1 cellular context compared by ENCODE assay signal in the genomic region with DNA sequence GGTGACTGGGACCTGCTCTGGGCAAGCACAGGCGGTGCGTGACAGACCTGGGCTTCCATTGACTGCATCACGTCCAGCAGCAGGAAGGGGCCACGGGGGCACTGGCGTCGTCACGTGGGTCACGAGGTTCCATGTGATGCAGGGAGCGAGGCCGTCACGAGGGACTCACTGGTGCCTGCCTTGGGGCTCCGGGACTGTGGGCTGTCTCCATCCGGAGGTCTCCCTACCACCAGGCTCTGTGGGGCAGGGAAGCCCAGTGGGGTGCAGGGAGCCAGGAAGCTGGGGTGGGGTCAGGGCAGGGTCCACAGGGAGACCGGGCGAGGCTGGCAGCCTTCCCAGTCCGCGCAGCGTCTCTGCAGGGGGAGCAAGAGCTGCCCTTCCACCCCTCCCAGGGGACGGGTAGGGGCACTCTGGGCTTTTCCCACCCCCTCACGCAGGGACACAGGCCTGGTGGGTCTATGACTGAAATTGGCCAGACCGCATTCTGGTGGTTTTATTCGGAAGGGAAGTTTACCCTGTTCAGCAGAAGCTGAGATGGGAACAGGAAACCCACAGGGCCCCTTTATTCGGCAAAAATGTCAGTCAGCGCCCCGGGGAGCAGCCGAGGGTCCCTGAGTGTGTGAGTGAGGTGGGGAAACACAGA.
TF ChIP-seq lines count a peak whose summit lies in the region.

No MANE protein-coding gene starts in this region.

TF ChIP-seq in K562, 482 proteins besides CTCF, POLR2A, EP300 and RAD21 (continued from another document and continues in another):
- TF ChIP-seq, protein P1, sequence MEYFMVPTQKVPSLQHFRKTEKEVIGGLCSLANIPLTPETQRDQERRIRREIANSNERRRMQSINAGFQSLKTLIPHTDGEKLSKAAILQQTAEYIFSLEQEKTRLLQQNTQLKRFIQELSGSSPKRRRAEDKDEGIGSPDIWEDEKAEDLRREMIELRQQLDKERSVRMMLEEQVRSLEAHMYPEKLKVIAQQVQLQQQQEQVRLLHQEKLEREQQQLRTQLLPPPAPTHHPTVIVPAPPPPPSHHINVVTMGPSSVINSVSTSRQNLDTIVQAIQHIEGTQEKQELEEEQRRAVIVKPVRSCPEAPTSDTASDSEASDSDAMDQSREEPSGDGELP (CRISPR knock-in tag; IDR thresholded peaks at IDR 0.05; ENCODE audit: borderline replicate concordance): no peak
- TF ChIP-seq CXXC5 (CRISPR knock-in tag; IDR thresholded peaks at IDR 0.05) (peak; percentile 44), ZNF764 (CRISPR knock-in tag; IDR thresholded peaks at IDR 0.05; ENCODE audit: low read depth) (no peak), CEBPG (CRISPR knock-in tag; IDR thresholded peaks at IDR 0.05) (no peak), CEBPG (tag; conservative IDR thresholded peaks at IDR 0.05 in 1 of 2, IDR thresholded peaks at IDR 0.05 in 1 of 2) (no peak), ZNF583 (CRISPR knock-in tag; IDR thresholded peaks at IDR 0.05) (peak; percentile 80; the same call in 1 of the 2 replicates), MAFG (tag; conservative IDR thresholded peaks at IDR 0.05) (no peak), ZFPM2 (CRISPR knock-in tag; IDR thresholded peaks at IDR 0.05) (no peak), ZFX (CRISPR knock-in tag; IDR thresholded peaks at IDR 0.05) (no peak), PHF8 (IDR thresholded peaks at IDR 0.05; ENCODE audit: borderline replicate concordance, low read length) (no peak), ZNF24 (IDR thresholded peaks at IDR 0.05) (no peak), SMAD4 (CRISPR knock-in tag; conservative IDR thresholded peaks at IDR 0.05) (no peak), ATF1 (CRISPR knock-in tag; IDR thresholded peaks at IDR 0.05) (no peak), ATF1 (tag; IDR thresholded peaks at IDR 0.05) (no peak), ZNF668 (CRISPR knock-in tag; IDR thresholded peaks at IDR 0.05) (no peak), NFATC3 (IDR thresholded peaks at IDR 0.05) (no peak), NONO (IDR thresholded peaks at IDR 0.05; ENCODE audit: low read depth in 2 of 2, low read length in 1 of 2) (no peak), NCOA1 (IDR thresholded peaks at IDR 0.05; ENCODE audit: low read depth) (no peak), CCAR2 (IDR thresholded peaks at IDR 0.05; ENCODE audit: low read depth, low read length) (no peak), TAF15 (IDR thresholded peaks at IDR 0.05; ENCODE audit: low read depth, low read length) (no peak), HDAC2 (IDR thresholded peaks at IDR 0.05) (no peak), ZNF133 (CRISPR knock-in tag; IDR thresholded peaks at IDR 0.05) (no peak), ZC3H4 (CRISPR knock-in tag; IDR thresholded peaks at IDR 0.05; ENCODE audit: borderline replicate concordance) (no peak), CEBPB (tag; IDR thresholded peaks at IDR 0.05) (no peak), NFE2L1 (tag; IDR thresholded peaks at IDR 0.05; ENCODE audit: borderline replicate concordance, low read depth) (no peak), FOXK1 (CRISPR knock-in tag; IDR thresholded peaks at IDR 0.05; ENCODE audit: borderline replicate concordance) (no peak), ZNF146 (CRISPR knock-in tag; IDR thresholded peaks at IDR 0.05; ENCODE audit: unreplicated experiment) (no peak), DDX20 (tag; IDR thresholded peaks at IDR 0.05; ENCODE audit: low read depth) (no peak), L3MBTL2 (IDR thresholded peaks at IDR 0.05) (peak; percentile 88)
- TF ChIP-seq, protein P2, sequence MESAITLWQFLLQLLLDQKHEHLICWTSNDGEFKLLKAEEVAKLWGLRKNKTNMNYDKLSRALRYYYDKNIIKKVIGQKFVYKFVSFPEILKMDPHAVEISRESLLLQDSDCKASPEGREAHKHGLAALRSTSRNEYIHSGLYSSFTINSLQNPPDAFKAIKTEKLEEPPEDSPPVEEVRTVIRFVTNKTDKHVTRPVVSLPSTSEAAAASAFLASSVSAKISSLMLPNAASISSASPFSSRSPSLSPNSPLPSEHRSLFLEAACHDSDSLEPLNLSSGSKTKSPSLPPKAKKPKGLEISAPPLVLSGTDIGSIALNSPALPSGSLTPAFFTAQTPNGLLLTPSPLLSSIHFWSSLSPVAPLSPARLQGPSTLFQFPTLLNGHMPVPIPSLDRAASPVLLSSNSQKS (CRISPR knock-in tag; IDR thresholded peaks at IDR 0.05): no peak
- TF ChIP-seq, protein P3, sequence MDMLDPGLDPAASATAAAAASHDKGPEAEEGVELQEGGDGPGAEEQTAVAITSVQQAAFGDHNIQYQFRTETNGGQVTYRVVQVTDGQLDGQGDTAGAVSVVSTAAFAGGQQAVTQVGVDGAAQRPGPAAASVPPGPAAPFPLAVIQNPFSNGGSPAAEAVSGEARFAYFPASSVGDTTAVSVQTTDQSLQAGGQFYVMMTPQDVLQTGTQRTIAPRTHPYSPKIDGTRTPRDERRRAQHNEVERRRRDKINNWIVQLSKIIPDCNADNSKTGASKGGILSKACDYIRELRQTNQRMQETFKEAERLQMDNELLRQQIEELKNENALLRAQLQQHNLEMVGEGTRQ (CRISPR knock-in tag; IDR thresholded peaks at IDR 0.05): peak; percentile 69
- TF ChIP-seq, protein P4, sequence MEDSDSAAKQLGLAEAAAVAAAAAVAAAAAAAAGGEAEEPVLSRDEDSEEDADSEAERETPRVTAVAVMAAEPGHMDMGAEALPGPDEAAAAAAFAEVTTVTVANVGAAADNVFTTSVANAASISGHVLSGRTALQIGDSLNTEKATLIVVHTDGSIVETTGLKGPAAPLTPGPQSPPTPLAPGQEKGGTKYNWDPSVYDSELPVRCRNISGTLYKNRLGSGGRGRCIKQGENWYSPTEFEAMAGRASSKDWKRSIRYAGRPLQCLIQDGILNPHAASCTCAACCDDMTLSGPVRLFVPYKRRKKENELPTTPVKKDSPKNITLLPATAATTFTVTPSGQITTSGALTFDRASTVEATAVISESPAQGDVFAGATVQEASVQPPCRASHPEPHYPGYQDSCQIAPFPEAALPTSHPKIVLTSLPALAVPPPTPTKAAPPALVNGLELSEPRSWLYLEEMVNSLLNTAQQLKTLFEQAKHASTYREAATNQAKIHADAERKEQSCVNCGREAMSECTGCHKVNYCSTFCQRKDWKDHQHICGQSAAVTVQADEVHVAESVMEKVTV (CRISPR knock-in tag; IDR thresholded peaks at IDR 0.05): no peak
- TF ChIP-seq, protein P5, sequence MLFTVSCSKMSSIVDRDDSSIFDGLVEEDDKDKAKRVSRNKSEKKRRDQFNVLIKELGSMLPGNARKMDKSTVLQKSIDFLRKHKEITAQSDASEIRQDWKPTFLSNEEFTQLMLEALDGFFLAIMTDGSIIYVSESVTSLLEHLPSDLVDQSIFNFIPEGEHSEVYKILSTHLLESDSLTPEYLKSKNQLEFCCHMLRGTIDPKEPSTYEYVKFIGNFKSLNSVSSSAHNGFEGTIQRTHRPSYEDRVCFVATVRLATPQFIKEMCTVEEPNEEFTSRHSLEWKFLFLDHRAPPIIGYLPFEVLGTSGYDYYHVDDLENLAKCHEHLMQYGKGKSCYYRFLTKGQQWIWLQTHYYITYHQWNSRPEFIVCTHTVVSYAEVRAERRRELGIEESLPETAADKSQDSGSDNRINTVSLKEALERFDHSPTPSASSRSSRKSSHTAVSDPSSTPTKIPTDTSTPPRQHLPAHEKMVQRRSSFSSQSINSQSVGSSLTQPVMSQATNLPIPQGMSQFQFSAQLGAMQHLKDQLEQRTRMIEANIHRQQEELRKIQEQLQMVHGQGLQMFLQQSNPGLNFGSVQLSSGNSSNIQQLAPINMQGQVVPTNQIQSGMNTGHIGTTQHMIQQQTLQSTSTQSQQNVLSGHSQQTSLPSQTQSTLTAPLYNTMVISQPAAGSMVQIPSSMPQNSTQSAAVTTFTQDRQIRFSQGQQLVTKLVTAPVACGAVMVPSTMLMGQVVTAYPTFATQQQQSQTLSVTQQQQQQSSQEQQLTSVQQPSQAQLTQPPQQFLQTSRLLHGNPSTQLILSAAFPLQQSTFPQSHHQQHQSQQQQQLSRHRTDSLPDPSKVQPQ (CRISPR knock-in tag; IDR thresholded peaks at IDR 0.05; ENCODE audit: borderline replicate concordance): peak; percentile 43; the same call in 1 of the 2 replicates
- TF ChIP-seq, protein P6, sequence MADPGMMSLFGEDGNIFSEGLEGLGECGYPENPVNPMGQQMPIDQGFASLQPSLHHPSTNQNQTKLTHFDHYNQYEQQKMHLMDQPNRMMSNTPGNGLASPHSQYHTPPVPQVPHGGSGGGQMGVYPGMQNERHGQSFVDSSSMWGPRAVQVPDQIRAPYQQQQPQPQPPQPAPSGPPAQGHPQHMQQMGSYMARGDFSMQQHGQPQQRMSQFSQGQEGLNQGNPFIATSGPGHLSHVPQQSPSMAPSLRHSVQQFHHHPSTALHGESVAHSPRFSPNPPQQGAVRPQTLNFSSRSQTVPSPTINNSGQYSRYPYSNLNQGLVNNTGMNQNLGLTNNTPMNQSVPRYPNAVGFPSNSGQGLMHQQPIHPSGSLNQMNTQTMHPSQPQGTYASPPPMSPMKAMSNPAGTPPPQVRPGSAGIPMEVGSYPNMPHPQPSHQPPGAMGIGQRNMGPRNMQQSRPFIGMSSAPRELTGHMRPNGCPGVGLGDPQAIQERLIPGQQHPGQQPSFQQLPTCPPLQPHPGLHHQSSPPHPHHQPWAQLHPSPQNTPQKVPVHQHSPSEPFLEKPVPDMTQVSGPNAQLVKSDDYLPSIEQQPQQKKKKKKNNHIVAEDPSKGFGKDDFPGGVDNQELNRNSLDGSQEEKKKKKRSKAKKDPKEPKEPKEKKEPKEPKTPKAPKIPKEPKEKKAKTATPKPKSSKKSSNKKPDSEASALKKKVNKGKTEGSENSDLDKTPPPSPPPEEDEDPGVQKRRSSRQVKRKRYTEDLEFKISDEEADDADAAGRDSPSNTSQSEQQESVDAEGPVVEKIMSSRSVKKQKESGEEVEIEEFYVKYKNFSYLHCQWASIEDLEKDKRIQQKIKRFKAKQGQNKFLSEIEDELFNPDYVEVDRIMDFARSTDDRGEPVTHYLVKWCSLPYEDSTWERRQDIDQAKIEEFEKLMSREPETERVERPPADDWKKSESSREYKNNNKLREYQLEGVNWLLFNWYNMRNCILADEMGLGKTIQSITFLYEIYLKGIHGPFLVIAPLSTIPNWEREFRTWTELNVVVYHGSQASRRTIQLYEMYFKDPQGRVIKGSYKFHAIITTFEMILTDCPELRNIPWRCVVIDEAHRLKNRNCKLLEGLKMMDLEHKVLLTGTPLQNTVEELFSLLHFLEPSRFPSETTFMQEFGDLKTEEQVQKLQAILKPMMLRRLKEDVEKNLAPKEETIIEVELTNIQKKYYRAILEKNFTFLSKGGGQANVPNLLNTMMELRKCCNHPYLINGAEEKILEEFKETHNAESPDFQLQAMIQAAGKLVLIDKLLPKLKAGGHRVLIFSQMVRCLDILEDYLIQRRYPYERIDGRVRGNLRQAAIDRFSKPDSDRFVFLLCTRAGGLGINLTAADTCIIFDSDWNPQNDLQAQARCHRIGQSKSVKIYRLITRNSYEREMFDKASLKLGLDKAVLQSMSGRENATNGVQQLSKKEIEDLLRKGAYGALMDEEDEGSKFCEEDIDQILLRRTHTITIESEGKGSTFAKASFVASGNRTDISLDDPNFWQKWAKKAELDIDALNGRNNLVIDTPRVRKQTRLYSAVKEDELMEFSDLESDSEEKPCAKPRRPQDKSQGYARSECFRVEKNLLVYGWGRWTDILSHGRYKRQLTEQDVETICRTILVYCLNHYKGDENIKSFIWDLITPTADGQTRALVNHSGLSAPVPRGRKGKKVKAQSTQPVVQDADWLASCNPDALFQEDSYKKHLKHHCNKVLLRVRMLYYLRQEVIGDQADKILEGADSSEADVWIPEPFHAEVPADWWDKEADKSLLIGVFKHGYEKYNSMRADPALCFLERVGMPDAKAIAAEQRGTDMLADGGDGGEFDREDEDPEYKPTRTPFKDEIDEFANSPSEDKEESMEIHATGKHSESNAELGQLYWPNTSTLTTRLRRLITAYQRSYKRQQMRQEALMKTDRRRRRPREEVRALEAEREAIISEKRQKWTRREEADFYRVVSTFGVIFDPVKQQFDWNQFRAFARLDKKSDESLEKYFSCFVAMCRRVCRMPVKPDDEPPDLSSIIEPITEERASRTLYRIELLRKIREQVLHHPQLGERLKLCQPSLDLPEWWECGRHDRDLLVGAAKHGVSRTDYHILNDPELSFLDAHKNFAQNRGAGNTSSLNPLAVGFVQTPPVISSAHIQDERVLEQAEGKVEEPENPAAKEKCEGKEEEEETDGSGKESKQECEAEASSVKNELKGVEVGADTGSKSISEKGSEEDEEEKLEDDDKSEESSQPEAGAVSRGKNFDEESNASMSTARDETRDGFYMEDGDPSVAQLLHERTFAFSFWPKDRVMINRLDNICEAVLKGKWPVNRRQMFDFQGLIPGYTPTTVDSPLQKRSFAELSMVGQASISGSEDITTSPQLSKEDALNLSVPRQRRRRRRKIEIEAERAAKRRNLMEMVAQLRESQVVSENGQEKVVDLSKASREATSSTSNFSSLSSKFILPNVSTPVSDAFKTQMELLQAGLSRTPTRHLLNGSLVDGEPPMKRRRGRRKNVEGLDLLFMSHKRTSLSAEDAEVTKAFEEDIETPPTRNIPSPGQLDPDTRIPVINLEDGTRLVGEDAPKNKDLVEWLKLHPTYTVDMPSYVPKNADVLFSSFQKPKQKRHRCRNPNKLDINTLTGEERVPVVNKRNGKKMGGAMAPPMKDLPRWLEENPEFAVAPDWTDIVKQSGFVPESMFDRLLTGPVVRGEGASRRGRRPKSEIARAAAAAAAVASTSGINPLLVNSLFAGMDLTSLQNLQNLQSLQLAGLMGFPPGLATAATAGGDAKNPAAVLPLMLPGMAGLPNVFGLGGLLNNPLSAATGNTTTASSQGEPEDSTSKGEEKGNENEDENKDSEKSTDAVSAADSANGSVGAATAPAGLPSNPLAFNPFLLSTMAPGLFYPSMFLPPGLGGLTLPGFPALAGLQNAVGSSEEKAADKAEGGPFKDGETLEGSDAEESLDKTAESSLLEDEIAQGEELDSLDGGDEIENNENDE (IDR thresholded peaks at IDR 0.05; ENCODE audit: low read depth, low read length): no peak
- TF ChIP-seq, protein P7, sequence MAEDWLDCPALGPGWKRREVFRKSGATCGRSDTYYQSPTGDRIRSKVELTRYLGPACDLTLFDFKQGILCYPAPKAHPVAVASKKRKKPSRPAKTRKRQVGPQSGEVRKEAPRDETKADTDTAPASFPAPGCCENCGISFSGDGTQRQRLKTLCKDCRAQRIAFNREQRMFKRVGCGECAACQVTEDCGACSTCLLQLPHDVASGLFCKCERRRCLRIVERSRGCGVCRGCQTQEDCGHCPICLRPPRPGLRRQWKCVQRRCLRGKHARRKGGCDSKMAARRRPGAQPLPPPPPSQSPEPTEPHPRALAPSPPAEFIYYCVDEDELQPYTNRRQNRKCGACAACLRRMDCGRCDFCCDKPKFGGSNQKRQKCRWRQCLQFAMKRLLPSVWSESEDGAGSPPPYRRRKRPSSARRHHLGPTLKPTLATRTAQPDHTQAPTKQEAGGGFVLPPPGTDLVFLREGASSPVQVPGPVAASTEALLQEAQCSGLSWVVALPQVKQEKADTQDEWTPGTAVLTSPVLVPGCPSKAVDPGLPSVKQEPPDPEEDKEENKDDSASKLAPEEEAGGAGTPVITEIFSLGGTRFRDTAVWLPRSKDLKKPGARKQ (CRISPR knock-in tag; IDR thresholded peaks at IDR 0.05): no peak
- TF ChIP-seq, protein P8, sequence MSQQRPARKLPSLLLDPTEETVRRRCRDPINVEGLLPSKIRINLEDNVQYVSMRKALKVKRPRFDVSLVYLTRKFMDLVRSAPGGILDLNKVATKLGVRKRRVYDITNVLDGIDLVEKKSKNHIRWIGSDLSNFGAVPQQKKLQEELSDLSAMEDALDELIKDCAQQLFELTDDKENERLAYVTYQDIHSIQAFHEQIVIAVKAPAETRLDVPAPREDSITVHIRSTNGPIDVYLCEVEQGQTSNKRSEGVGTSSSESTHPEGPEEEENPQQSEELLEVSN (IDR thresholded peaks at IDR 0.05; ENCODE audit: borderline replicate concordance in 1 of 2, extremely low read depth in 1 of 2, insufficient read depth in 1 of 2, insufficient read length in 1 of 2, low read depth in 1 of 2, low read length in 1 of 2, poor library complexity in 1 of 2, severe bottlenecking in 1 of 2): peak; percentile 64 to 76
